ENCODE assay signal across 8 cellular contexts in genomic region chr7:18610331-18610948, GRCh38.
A peak's percentile ranks its signal among the peaks of the same experiment; 100 is the strongest.
DNase-seq lines count a peak whose midpoint lies in the region; ATAC-seq and TF ChIP-seq lines count a peak whose summit lies in the region.

No MANE protein-coding gene starts in this region.

- peak; percentile 61 for DNase-seq in Daoy (ENCODE audit: low read depth)
- DNase-seq in SK-N-SH = peak; percentile 11
- DNase-seq in islet precursor cell = peak; percentile 55
- DNase-seq in immature natural killer cell = no peak
- DNase-seq in amniotic stem cell (lab: John Stamatoyannopoulos, UW) = no peak
- no peak for DNase-seq in aorta

- no peaks in the 10 kb centered on the region for H3K27me3 ChIP-seq in SK-N-SH (ENCODE audit: insufficient read depth)
- no peaks in the 10 kb centered on the region for H3K27me3 ChIP-seq in aorta (ENCODE audit: control insufficient read depth in 1 of 2, insufficient read depth in 2 of 2, low read length in 1 of 2)

- no peak overlapping the region for H3K4me2 ChIP-seq in SK-N-SH

- H2AFZ ChIP-seq in SK-N-SH (ENCODE audit: low read depth) = no peak overlapping the region

- H3K36me3 Mint-ChIP-seq in immature natural killer cell = peaks cover 8 to 32% (median 28%) of the 10 kb centered on the region in 3 donors

- H3K79me2 ChIP-seq in SK-N-SH (ENCODE audit: insufficient read depth) = no peaks in the 10 kb centered on the region

- H3K4me1 ChIP-seq in SK-N-SH (ENCODE audit: control insufficient read depth in 1 of 2, insufficient read depth in 2 of 2, low read depth in 1 of 2, low read length in 1 of 2) = peaks cover 0 to 4% of the 10 kb centered on the region in 2 experiments; a peak in 2 of 4 replicates
- peaks cover 0 to 3% of the 10 kb centered on the region in 2 donors for H3K4me1 ChIP-seq in aorta (ENCODE audit: control insufficient read depth in 1 of 2, insufficient read depth in 2 of 2, low read length in 2 of 2)

- H3K9ac ChIP-seq in SK-N-SH = no peak overlapping the region

- intact Hi-C loops in aorta (cut with DNase I) = no loop called here

- H3F3A ChIP-seq in SK-N-SH (replicated peaks; ENCODE audit: insufficient read depth) = no peaks in the 10 kb centered on the region

- peak; percentile 37 for TF ChIP-seq RAD21 in SK-N-SH (IDR thresholded peaks at IDR 0.05; ENCODE audit: low read length)

- H3K27ac ChIP-seq in SK-N-SH (ENCODE audit: low read depth in 2 of 2, low read length in 1 of 2) (no peak overlapping the region), aorta (ENCODE audit: low read depth in 1 of 2, low read length in 2 of 2) (no peak overlapping the region)

- TF ChIP-seq EP300 in SK-N-SH (IDR thresholded peaks at IDR 0.05; ENCODE audit: borderline replicate concordance in 1 of 2, low read depth in 1 of 2, low read length in 1 of 2) = no peak

- H3K9me3 ChIP-seq in SK-N-SH = peaks cover under 1% of the 10 kb centered on the region; the same call in 1 of the 2 replicates
- no peaks in the 10 kb centered on the region for H3K9me3 ChIP-seq in aorta (ENCODE audit: control insufficient read depth, low read length)

- 77% methylated on average over 8 of the region's 8 CpGs for WGBS in SK-N-SH (ENCODE audit: low lambda C conversion rate)
- WGBS in aorta, 2 donors = 57 to 66% methylated on average over 8 of the region's 8 CpGs

- H3K36me3 ChIP-seq in SK-N-SH (replicated peaks in 1 of 2; ENCODE audit: control insufficient read depth in 1 of 2, insufficient read depth in 2 of 2, low read length in 1 of 2) (peaks cover 79 to 82% of the 10 kb centered on the region in 2 experiments), aorta (ENCODE audit: control insufficient read depth in 1 of 2, insufficient read depth in 2 of 2, low read length in 1 of 2) (peaks cover 0 to 2% of the 10 kb centered on the region in 2 donors)

- H3K9me3 Mint-ChIP-seq in immature natural killer cell = peaks cover 0 to 13% (median 4%) of the 10 kb centered on the region in 6 donors

- H3K27ac Mint-ChIP-seq in immature natural killer cell = no peak overlapping the region

- CTCF ChIA-PET in SK-N-SH (lab: Yijun Ruan, JAX) = interaction anchor here (0.6 to 1.4 kb wide), 7 partner anchors 12 to 488 kb away, joined by 3 to 6 read pairs (median 3); no protein-coding TSS in a partner anchor

- H4K20me1 ChIP-seq in SK-N-SH (ENCODE audit: insufficient read depth) = no peaks in the 10 kb centered on the region

- H3K9me2 ChIP-seq in SK-N-SH = no peaks in the 10 kb centered on the region

- POLR2A ChIA-PET in SK-N-SH (lab: Yijun Ruan, JAX) = no interaction called here

- ATAC-seq in HG02798 (IDR thresholded peaks at IDR 0.05; ENCODE audit: poor library complexity, unreplicated experiment) = peak; percentile 60
- ATAC-seq in HG02759 (IDR thresholded peaks at IDR 0.05; ENCODE audit: unreplicated experiment) = no peak
- ATAC-seq in aorta (ENCODE audit: low FRiP score) = no peak

- H3K4me3 ChIP-seq in SK-N-SH (ENCODE audit: low read depth in 2 of 2, low read length in 1 of 2) (no peak overlapping the region; a peak in 1 of 4 replicates), aorta (ENCODE audit: low read length in 2 of 2) (no peak overlapping the region)

- no peaks in the 10 kb centered on the region for H3K4me1 Mint-ChIP-seq in immature natural killer cell

- no peaks in the 10 kb centered on the region for H3K27me3 Mint-ChIP-seq in immature natural killer cell (ENCODE audit: low read depth in 3 of 3)

- H3K4me3 Mint-ChIP-seq in immature natural killer cell = no peak overlapping the region

- TF ChIP-seq CTCF in SK-N-SH (IDR thresholded peaks at IDR 0.05) = peak; percentile 66

TF ChIP-seq in SK-N-SH, 30 proteins besides CTCF, POLR2A, EP300 and RAD21:
- TF ChIP-seq RCOR1 (IDR thresholded peaks at IDR 0.05; ENCODE audit: low read length) (no peak), MXI1 (IDR thresholded peaks at IDR 0.05; ENCODE audit: low read depth, low read length) (no peak), REST (IDR thresholded peaks at IDR 0.05; ENCODE audit: low read depth, low read length) (0 out of 2 replicates have a peak, but pooled peaks have one; percentile 25), CHD2 (IDR thresholded peaks at IDR 0.05; ENCODE audit: low read length, partially characterized antibody) (no peak), MEF2A (IDR thresholded peaks at IDR 0.05; ENCODE audit: borderline replicate concordance, low read depth) (no peak), FOXM1 (IDR thresholded peaks at IDR 0.05; ENCODE audit: low read depth) (no peak), YY1 (IDR thresholded peaks at IDR 0.05; ENCODE audit: low read depth) (no peak), MAX (IDR thresholded peaks at IDR 0.05; ENCODE audit: low read depth) (no peak), SMC3 (IDR thresholded peaks at IDR 0.05; ENCODE audit: low read depth, low read length) (peak; percentile 29), USF2 (IDR thresholded peaks at IDR 0.05; ENCODE audit: borderline replicate concordance, low read depth, low read length) (no peak)

Comparison
In these comparisons a context has a peak if more than half of its experiments do, and no peak if none do; other contexts are left out.
1. DNase-seq: peak in Daoy (single experiment), SK-N-SH (single experiment) and islet precursor cell (single experiment); none in immature natural killer cell (0 of 3), amniotic stem cell (single experiment) and aorta (0 of 2).